Comparison of ENCODE assay signal across 9 cellular contexts in the genomic region with DNA sequence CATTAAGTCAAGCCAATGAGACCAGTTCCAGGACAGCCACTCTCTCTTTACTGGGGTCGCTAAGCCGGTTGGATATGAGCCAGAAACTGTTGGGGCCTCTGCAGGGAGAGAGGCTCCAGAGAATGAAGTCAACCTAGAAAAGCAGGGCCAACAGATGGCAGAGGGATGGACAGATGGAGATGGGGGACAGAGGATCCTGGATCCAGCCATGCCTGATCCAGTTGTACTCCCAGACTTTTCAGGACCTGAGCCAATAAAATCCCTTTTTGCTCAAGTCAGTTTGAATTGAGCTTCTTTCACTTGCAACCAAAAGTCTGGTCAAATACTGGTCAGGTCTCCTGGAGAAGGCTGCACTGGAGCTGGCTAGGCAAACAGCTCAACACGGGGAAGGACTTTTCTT. TPM values are rescaled to one million over a fixed set of nuclear protein-coding genes. Genes with fewer than 3 reads are reported as not detected.
DNase-seq lines count a peak whose midpoint lies in the region; TF ChIP-seq lines count a peak whose summit lies in the region.
"Had no signal": no experiment of that assay in that cellular context is flagged by ENCODE, and none has a peak within 500 bp of the region (broad histone marks: within the 10 kb centered on the region; RNA-seq: fewer than 3 reads in every experiment).

No MANE protein-coding gene starts in this region.

- DNase-seq in NCI-H146 (lab: John Stamatoyannopoulos, UW) (peak; percentile 7), NCI-H146 treated with DMSO at 0.1 percent for 48 hours (lab: John Stamatoyannopoulos, UW; ENCODE audit: unreplicated experiment) (no peak), fibroblast of the aortic adventitia (ENCODE audit: low read depth) (no peak), AML-193 (lab: John Stamatoyannopoulos, UW) (no peak), A172 (ENCODE audit: low spot score) (no peak), pons (ENCODE audit: low spot score) (no peak)
- DNase-seq: heart left ventricle had no signal

- TF ChIP-seq CTCF in VCaP (conservative IDR thresholded peaks at IDR 0.05) (no peak), fibroblast of the aortic adventitia (IDR thresholded peaks at IDR 0.05; ENCODE audit: insufficient read depth, low read length) (no peak)

- H3K4me3 ChIP-seq in fibroblast of the aortic adventitia (ENCODE audit: low read depth, low read length) (peak overlapping the region; percentile 96), skin epidermis (peak overlapping the region in 4 of 7 experiments; percentile 60 to 92 (median 76))
- H3K4me3 ChIP-seq: heart left ventricle had no signal

- H3K27ac ChIP-seq in VCaP (peak overlapping the region; percentile 88), skin epidermis (peak overlapping the region in 8 of 21 experiments; percentile 4 to 87 (median 82))
- H3K27ac ChIP-seq: heart left ventricle had no signal

RNA-seq across cellular contexts. Expression of a gene that starts 2.2 kb away (rescaled TPM):
- 118 and 123 TPM in 2 replicates for total RNA-seq in fibroblast of the aortic adventitia (ENCODE audit: low replicate concordance)
- 51.3 and 82.1 TPM in 2 replicates for total RNA-seq in A172 (2014; rRNA removed; shearing (Covaris generic))
